Comparison of ENCODE assay signal across 1 cellular context in genomic region chr1:43978551-43979260, GRCh38.
A peak's percentile ranks its signal among the peaks of the same experiment; 100 is the strongest.
TF ChIP-seq lines count a peak whose summit lies in the region.

Gene B4GALT2 (plus strand): TSS chr1:43979210. CDS start chr1:43981161, 1,951 bp downstream.

TF ChIP-seq in HepG2, 621 proteins besides CTCF, POLR2A, EP300 and RAD21 (continued from another document and continues in another):
- TF ChIP-seq SNAPC4 (CRISPR knock-in tag; IDR thresholded peaks at IDR 0.05) (no peak), EZH2 (conservative IDR thresholded peaks at IDR 0.05; ENCODE audit: low read depth, low read length) (no peak), GATAD1 (CRISPR knock-in tag; IDR thresholded peaks at IDR 0.05) (no peak), AGO2 (optimal IDR thresholded peaks at IDR 0.05; ENCODE audit: low read depth, low read length) (peak; percentile 85), ZNF280D (CRISPR knock-in tag; IDR thresholded peaks at IDR 0.05) (no peak), ZNF121 (CRISPR knock-in tag; IDR thresholded peaks at IDR 0.05) (no peak), RFXAP (CRISPR knock-in tag; IDR thresholded peaks at IDR 0.05; ENCODE audit: borderline replicate concordance) (peak; percentile 52; the same call in 1 of the 2 replicates), HOXA3 (CRISPR knock-in tag; IDR thresholded peaks at IDR 0.05) (peak; percentile 30; the same call in 1 of the 2 replicates), ZNF24 (IDR thresholded peaks at IDR 0.05) (no peak), PHF21A (CRISPR knock-in tag; IDR thresholded peaks at IDR 0.05) (peak; percentile 35; the same call in 1 of the 2 replicates), ZNF83 (CRISPR knock-in tag; IDR thresholded peaks at IDR 0.05; ENCODE audit: borderline replicate concordance) (no peak), YEATS4 (CRISPR knock-in tag; IDR thresholded peaks at IDR 0.05; ENCODE audit: borderline replicate concordance) (peak; percentile 72), ZNF737 (CRISPR knock-in tag; IDR thresholded peaks at IDR 0.05; ENCODE audit: borderline replicate concordance) (no peak), ZFP37 (CRISPR knock-in tag; IDR thresholded peaks at IDR 0.05; ENCODE audit: borderline replicate concordance) (no peak), THAP11 (CRISPR knock-in tag; IDR thresholded peaks at IDR 0.05) (no peak), PPARG (CRISPR knock-in tag; conservative IDR thresholded peaks at IDR 0.05) (0 out of 2 replicates have a peak, but pooled peaks have one; percentile 36), ZNF468 (CRISPR knock-in tag; IDR thresholded peaks at IDR 0.05) (no peak), ZNF619 (CRISPR knock-in tag; IDR thresholded peaks at IDR 0.05) (no peak), TGIF2 (CRISPR knock-in tag; IDR thresholded peaks at IDR 0.05) (peak; percentile 27; the same call in 1 of the 2 replicates), TMF1 (CRISPR knock-in tag; IDR thresholded peaks at IDR 0.05; ENCODE audit: low read depth) (no peak), AHDC1 (CRISPR knock-in tag; IDR thresholded peaks at IDR 0.05; ENCODE audit: borderline replicate concordance) (0 out of 2 replicates have a peak, but pooled peaks have one; percentile 24), ZNF501 (CRISPR knock-in tag; IDR thresholded peaks at IDR 0.05) (peak; percentile 48), EED (CRISPR knock-in tag; IDR thresholded peaks at IDR 0.05) (no peak), ZFP82 (CRISPR knock-in tag; IDR thresholded peaks at IDR 0.05; ENCODE audit: borderline replicate concordance) (peak; percentile 61; the same call in 1 of the 2 replicates), NFKBIZ (CRISPR knock-in tag; IDR thresholded peaks at IDR 0.05) (no peak), HNF4A (CRISPR knock-in tag; IDR thresholded peaks at IDR 0.05) (0 out of 2 replicates have a peak, but pooled peaks have one; percentile 13), CERS6 (CRISPR knock-in tag; IDR thresholded peaks at IDR 0.05) (no peak), FOXP4 (CRISPR knock-in tag; IDR thresholded peaks at IDR 0.05) (0 out of 2 replicates have a peak, but pooled peaks have one; percentile 24), ZNF430 (CRISPR knock-in tag; IDR thresholded peaks at IDR 0.05) (peak; percentile 65), IKZF4 (CRISPR knock-in tag; IDR thresholded peaks at IDR 0.05; ENCODE audit: borderline replicate concordance, low read depth, not compliant biosample characterization) (no peak), AGO1 (IDR thresholded peaks at IDR 0.05; ENCODE audit: low read depth, low read length, poor library complexity, severe bottlenecking) (peak; percentile 80), ZNF720 (CRISPR knock-in tag; IDR thresholded peaks at IDR 0.05) (no peak), SMAD1 (CRISPR knock-in tag; IDR thresholded peaks at IDR 0.05; ENCODE audit: borderline replicate concordance, low read depth) (peak; percentile 29; the same call in 1 of the 2 replicates), ZNF761 (CRISPR knock-in tag; conservative IDR thresholded peaks at IDR 0.05) (no peak), ZNF687 (CRISPR knock-in tag; IDR thresholded peaks at IDR 0.05) (peak; percentile 80), NPAS2 (CRISPR knock-in tag; IDR thresholded peaks at IDR 0.05; ENCODE audit: borderline replicate concordance) (0 out of 2 replicates have a peak, but pooled peaks have one; percentile 73), RBM22 (optimal IDR thresholded peaks at IDR 0.05; ENCODE audit: low read length) (peak; percentile 91), ONECUT2 (CRISPR knock-in tag; IDR thresholded peaks at IDR 0.05) (no peak), TEF (CRISPR knock-in tag; IDR thresholded peaks at IDR 0.05) (no peak), ZNF496 (CRISPR knock-in tag; IDR thresholded peaks at IDR 0.05; ENCODE audit: insufficient replicate concordance) (no peak)
